18 cellular contexts compared by ENCODE assay signal in the genomic region with DNA sequence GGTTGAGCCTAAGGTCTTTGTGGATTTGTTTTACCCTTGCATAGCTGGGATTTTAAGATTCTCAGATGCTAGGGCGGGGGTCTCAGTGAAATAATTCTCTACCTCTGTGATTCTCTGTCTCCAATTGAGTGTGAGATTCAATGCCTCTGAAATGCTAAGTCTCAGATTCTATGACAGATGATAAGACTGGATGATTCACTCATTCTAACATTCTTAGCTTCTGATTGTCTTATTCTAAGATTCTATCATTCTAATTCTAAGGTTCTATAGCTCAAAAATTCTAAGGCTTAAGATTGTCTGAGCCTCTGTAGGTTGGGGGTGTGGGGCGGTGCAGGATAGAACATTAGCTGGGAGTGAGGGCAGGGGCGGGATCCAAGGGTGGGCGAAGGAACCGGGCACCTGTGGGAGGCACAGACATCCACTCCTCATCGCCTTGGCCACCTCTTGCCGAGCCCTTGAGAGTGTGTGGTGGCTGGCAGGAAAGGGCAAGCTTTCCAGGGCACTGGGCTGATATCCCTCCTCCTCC. TPM values are rescaled to one million over a fixed set of nuclear protein-coding genes. Genes with fewer than 3 reads are reported as not detected.
"Had no signal": no experiment of that assay in that cellular context is flagged by ENCODE, and none has a peak within 500 bp of the region (broad histone marks: within the 10 kb centered on the region; RNA-seq: fewer than 3 reads in every experiment).

No MANE protein-coding gene starts in this region.

- H3K4me3 Mint-ChIP-seq: activated CD8-positive, alpha-beta T cell treated with anti-CD3 and anti-CD28 coated beads, Interleukin-2, amount 10 ng/mL, durations not matched to agents 7 days and 5 days; activated naive CD4-positive, alpha-beta T cell treated with anti-CD3 and anti-CD28 coated beads, Interleukin-2, amount 50 U/mL, for 24 hours; naive thymus-derived CD8-positive, alpha-beta T cell; WTC11 had no signal

- H3K27ac ChIP-seq: gastrocnemius medialis, parathyroid adenoma, tibial artery, uterus had no signal

- H3K36me3 ChIP-seq: gastrocnemius medialis, tibial artery, uterus had no signal

- H2AFZ ChIP-seq: parathyroid adenoma had no signal

- H3K9me3 Mint-ChIP-seq: activated naive CD4-positive, alpha-beta T cell treated with anti-CD3 and anti-CD28 coated beads, Interleukin-2, amount 50 U/mL, for 24 hours; naive thymus-derived CD8-positive, alpha-beta T cell; WTC11 had no signal

- H3K36me3 Mint-ChIP-seq: activated naive CD4-positive, alpha-beta T cell treated with anti-CD3 and anti-CD28 coated beads, Interleukin-2, amount 50 U/mL, for 24 hours; naive thymus-derived CD8-positive, alpha-beta T cell; WTC11 had no signal

- ATAC-seq: activated CD8-positive, alpha-beta T cell treated with anti-CD3 and anti-CD28 coated beads, Interleukin-2, amount 10 ng/mL, durations not matched to agents 7 days and 5 days; gastrocnemius medialis; naive thymus-derived CD8-positive, alpha-beta T cell; WTC11 had no signal

- H3K9ac ChIP-seq: parathyroid adenoma had no signal

- H3K9me3 ChIP-seq: gastrocnemius medialis, tibial artery, uterus had no signal

- H3K79me2 ChIP-seq: parathyroid adenoma had no signal

- H3K27ac Mint-ChIP-seq: activated CD8-positive, alpha-beta T cell treated with anti-CD3 and anti-CD28 coated beads, Interleukin-2, amount 10 ng/mL, durations not matched to agents 7 days and 5 days; activated naive CD4-positive, alpha-beta T cell treated with anti-CD3 and anti-CD28 coated beads, Interleukin-2, amount 50 U/mL, for 24 hours had no signal

- H3K27me3 ChIP-seq: gastrocnemius medialis, tibial artery, uterus had no signal

- H3K4me1 ChIP-seq: gastrocnemius medialis, parathyroid adenoma, tibial artery, uterus had no signal

- H3K27me3 Mint-ChIP-seq: activated naive CD4-positive, alpha-beta T cell treated with anti-CD3 and anti-CD28 coated beads, Interleukin-2, amount 50 U/mL, for 24 hours had no signal

- DNase-seq: activated CD4-positive, alpha-beta T cell treated with anti-CD3 and anti-CD28 coated beads for 4 hours; activated CD8-positive, alpha-beta memory T cell treated with anti-CD3 and anti-CD28 coated beads, Interleukin-2, amount 50 U/mL, for 4 hours; activated CD8-positive, alpha-beta T cell treated with anti-CD3 and anti-CD28 coated beads, Interleukin-2, amount 10 ng/mL, durations not matched to agents 7 days and 5 days; activated effector memory CD4-positive, alpha-beta T cell treated with anti-CD3 and anti-CD28 coated beads, Interleukin-2, amount 50 U/mL, for 16 hours; activated T-cell treated with anti-CD3 and anti-CD28 coated beads, Interleukin-2, amount 50 U/mL, for 48 hours; dermis blood vessel endothelial cell; erythroblast; gastrocnemius medialis; kidney; mesenchymal stem cell; naive thymus-derived CD8-positive, alpha-beta T cell; stimulated activated CD4-positive, alpha-beta T cell treated with anti-CD3 and anti-CD28 coated beads, Interleukin-2, amount 100 ng/mL, for 24 hours; tibial artery; uterus had no signal

- H3K4me3 ChIP-seq: gastrocnemius medialis, tibial artery, uterus had no signal

RNA-seq across cellular contexts. Expression of a gene that starts 30.8 kb away (rescaled TPM):
- total RNA-seq: activated CD8-positive, alpha-beta T cell treated with anti-CD3 and anti-CD28 coated beads, Interleukin-2, amount 10 ng/mL, durations not matched to agents 7 days and 5 days; naive thymus-derived CD8-positive, alpha-beta T cell; T-helper 2 cell treated with Interferon-gamma antibody and Interleukin-4, amounts not matched to agents 100 ng/mL and 5 ng/mL, for 36 hours had no signal
